Comparison of ENCODE assay signal across 23 cellular contexts in genomic region chr12:29838768-29839167, GRCh38.
"Had no signal": no experiment of that assay in that cellular context is flagged by ENCODE, and none has a peak within 500 bp of the region (broad histone marks: within the 10 kb centered on the region; RNA-seq: fewer than 3 reads in every experiment).

No MANE protein-coding gene starts in this region.

- H3K36me3 ChIP-seq: colonic mucosa, esophagus muscularis mucosa, esophagus squamous epithelium, gastrocnemius medialis, gastroesophageal sphincter, heart left ventricle, heart right ventricle had no signal

- H3K27ac ChIP-seq: colonic mucosa, coronary artery, dorsolateral prefrontal cortex, epithelial cell of prostate, esophagus muscularis mucosa, esophagus squamous epithelium, foreskin keratinocyte, gastrocnemius medialis, gastroesophageal sphincter, heart left ventricle, heart right ventricle had no signal

- H3K4me1 ChIP-seq: colonic mucosa, esophagus muscularis mucosa, esophagus squamous epithelium, foreskin keratinocyte, gastrocnemius medialis, gastroesophageal sphincter, heart left ventricle, heart right ventricle had no signal

- DNase-seq: colonic mucosa; cortex of kidney; dermis blood vessel endothelial cell; dorsolateral prefrontal cortex; effector CD4-positive, alpha-beta T cell; effector CD8-positive, alpha-beta T cell; effector memory CD4-positive, alpha-beta T cell; effector memory CD8-positive, alpha-beta T cell; endodermal cell; erythroblast; esophagus squamous epithelium; foreskin fibroblast; foreskin keratinocyte; foreskin melanocyte; gastrocnemius medialis; glutamatergic neuron; head of caudate nucleus; heart left ventricle; heart right ventricle had no signal

- H3K9me3 ChIP-seq: colonic mucosa had no signal

- H3K4me3 ChIP-seq: colonic mucosa, coronary artery, dorsolateral prefrontal cortex, esophagus muscularis mucosa, esophagus squamous epithelium, gastrocnemius medialis, gastroesophageal sphincter, heart left ventricle, heart right ventricle had no signal
